24 cellular contexts compared by ENCODE assay signal in genomic region chr15:59873873-59874272, GRCh38.
"Had no signal": no experiment of that assay in that cellular context is flagged by ENCODE, and none has a peak within 500 bp of the region (broad histone marks: within the 10 kb centered on the region; RNA-seq: fewer than 3 reads in every experiment).

No MANE protein-coding gene starts in this region.

- H3K27ac Mint-ChIP-seq: mesothelial cell of epicardium; natural killer cell; nephron progenitor cell; progenitor cell of endocrine pancreas; stimulated activated memory B cell treated with anti-CD40 and anti-IgM and Interleukin-4, amounts not matched to agents 10 μg/mL and 1 μg/mL and 100 μg/mL, for 72 hours had no signal

- H3K9me3 ChIP-seq: left ventricle myocardium inferior, ovary, right atrium auricular region, right lobe of liver, stomach, testis, thyroid gland, transverse colon, upper lobe of left lung, vagina had no signal

- H3K27ac ChIP-seq: left ventricle myocardium inferior, ovary, right atrium auricular region, right lobe of liver, stomach, testis, thyroid gland, transverse colon, upper lobe of left lung, vagina had no signal

- H3K27me3 ChIP-seq: ovary, right atrium auricular region, right lobe of liver, testis, thyroid gland, upper lobe of left lung, vagina had no signal

- H3K4me1 ChIP-seq: left ventricle myocardium inferior, right atrium auricular region, right lobe of liver, stomach, testis, thyroid gland, transverse colon, upper lobe of left lung, vagina had no signal

- H3K36me3 Mint-ChIP-seq: mesothelial cell of epicardium; naive B cell; natural killer cell; stimulated activated memory B cell treated with anti-CD40 and anti-IgM and Interleukin-4, amounts not matched to agents 10 μg/mL and 1 μg/mL and 100 μg/mL, for 72 hours had no signal

- H3K4me3 Mint-ChIP-seq: mesothelial cell of epicardium; naive B cell; natural killer cell; nephron progenitor cell; stimulated activated memory B cell treated with anti-CD40 and anti-IgM and Interleukin-4, amounts not matched to agents 10 μg/mL and 1 μg/mL and 100 μg/mL, for 72 hours had no signal

- H3K4me1 Mint-ChIP-seq: mesothelial cell of epicardium; naive B cell; natural killer cell; stimulated activated memory B cell treated with anti-CD40 and anti-IgM and Interleukin-4, amounts not matched to agents 10 μg/mL and 1 μg/mL and 100 μg/mL, for 72 hours had no signal

- H3K4me2 ChIP-seq: smooth muscle cell had no signal

- H3K4me3 ChIP-seq: left ventricle myocardium inferior, lung, ovary, right atrium auricular region, right lobe of liver, smooth muscle cell, stomach, testis, thyroid gland, transverse colon, upper lobe of left lung, vagina had no signal

- H3K36me3 ChIP-seq: left ventricle myocardium inferior, ovary, right atrium auricular region, right lobe of liver, stomach, thyroid gland, transverse colon, upper lobe of left lung, vagina had no signal

- DNase-seq: islet precursor cell; left ventricle myocardium inferior; naive B cell; natural killer cell; nephron progenitor cell; ovary; right lobe of liver; stimulated activated CD4-positive, alpha-beta T cell treated with anti-CD3 and anti-CD28 coated beads, Interleukin-1b, Interleukin-23, amount 100 ng/mL, for 48 hours; stimulated activated CD4-positive, alpha-beta T cell treated with anti-CD3 and anti-CD28 coated beads, Interleukin-2, amount 100 ng/mL, for 48 hours; stimulated activated CD4-positive, alpha-beta T cell treated with anti-CD3 and anti-CD28 coated beads, Interleukin-4, amount 100 ng/mL, for 4 hours; stimulated activated CD8-positive, alpha-beta memory T cell treated with anti-CD3 and anti-CD28 coated beads, Interleukin-4, amount 100 ng/mL, for 48 hours; stimulated activated naive CD4-positive, alpha-beta T cell treated with Interleukin-2 at 50 U/mL for 16 hours; stomach; testis; thyroid gland; transverse colon; upper lobe of left lung had no signal

- H3K9me3 Mint-ChIP-seq: mesothelial cell of epicardium; naive B cell; natural killer cell; nephron progenitor cell; stimulated activated memory B cell treated with anti-CD40 and anti-IgM and Interleukin-4, amounts not matched to agents 10 μg/mL and 1 μg/mL and 100 μg/mL, for 72 hours had no signal
